In the genomic region with DNA sequence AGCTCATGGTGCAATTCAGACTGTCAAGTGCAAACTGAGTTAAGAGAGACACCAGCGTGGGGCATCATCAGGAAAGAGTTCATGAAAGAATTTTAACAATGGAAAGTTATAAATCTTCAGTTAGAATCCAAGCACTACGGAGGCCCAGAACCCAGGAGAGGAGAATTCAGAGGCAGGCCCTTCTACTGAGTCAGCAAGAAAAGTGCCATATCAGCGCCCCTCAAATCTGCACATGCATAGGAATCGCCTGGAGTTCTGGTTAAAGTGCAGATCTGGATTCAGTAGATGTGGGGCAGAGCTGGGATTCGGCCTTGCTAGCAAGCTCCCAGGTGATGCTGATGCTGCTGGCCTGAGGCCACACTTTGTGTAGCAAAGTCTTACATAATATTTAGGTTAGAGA, we compare ENCODE assay signal across 1 cellular context.
TF ChIP-seq lines count a peak whose summit lies in the region.

No MANE protein-coding gene starts in this region.

TF ChIP-seq in HepG2, 621 proteins besides CTCF, POLR2A, EP300 and RAD21:
- no peak for TF ChIP-seq RAD51 (IDR thresholded peaks at IDR 0.05; ENCODE audit: borderline replicate concordance)
- TF ChIP-seq, protein P1, sequence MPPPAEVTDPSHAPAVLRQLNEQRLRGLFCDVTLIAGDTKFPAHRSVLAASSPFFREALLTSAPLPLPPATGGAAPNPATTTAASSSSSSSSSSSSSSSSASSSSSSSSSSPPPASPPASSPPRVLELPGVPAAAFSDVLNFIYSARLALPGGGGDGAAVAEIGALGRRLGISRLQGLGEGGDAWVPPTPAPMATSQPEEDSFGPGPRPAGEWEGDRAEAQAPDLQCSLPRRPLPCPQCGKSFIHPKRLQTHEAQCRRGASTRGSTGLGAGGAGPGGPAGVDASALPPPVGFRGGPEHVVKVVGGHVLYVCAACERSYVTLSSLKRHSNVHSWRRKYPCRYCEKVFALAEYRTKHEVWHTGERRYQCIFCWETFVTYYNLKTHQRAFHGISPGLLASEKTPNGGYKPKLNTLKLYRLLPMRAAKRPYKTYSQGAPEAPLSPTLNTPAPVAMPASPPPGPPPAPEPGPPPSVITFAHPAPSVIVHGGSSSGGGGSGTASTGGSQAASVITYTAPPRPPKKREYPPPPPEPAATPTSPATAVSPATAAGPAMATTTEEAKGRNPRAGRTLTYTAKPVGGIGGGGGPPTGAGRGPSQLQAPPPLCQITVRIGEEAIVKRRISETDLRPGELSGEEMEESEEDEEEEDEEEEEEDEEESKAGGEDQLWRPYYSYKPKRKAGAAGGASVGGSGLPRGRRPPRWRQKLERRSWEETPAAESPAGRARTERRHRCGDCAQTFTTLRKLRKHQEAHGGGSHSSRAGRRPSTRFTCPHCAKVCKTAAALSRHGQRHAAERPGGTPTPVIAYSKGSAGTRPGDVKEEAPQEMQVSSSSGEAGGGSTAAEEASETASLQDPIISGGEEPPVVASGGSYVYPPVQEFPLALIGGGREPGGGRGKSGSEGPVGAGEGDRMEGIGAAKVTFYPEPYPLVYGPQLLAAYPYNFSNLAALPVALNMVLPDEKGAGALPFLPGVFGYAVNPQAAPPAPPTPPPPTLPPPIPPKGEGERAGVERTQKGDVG (CRISPR knock-in tag; IDR thresholded peaks at IDR 0.05; ENCODE audit: borderline replicate concordance): no peak
- TF ChIP-seq MAFF (IDR thresholded peaks at IDR 0.05; ENCODE audit: low read depth, low read length): peak; percentile 82
- no peak for TF ChIP-seq MXI1 (IDR thresholded peaks at IDR 0.05; ENCODE audit: borderline replicate concordance, low read depth, low read length)
- TF ChIP-seq MAFK (conservative IDR thresholded peaks at IDR 0.05 in 1 of 2, IDR thresholded peaks at IDR 0.05 in 1 of 2; ENCODE audit: low read length in 2 of 2): peak; percentile 67 to 86
- TF ChIP-seq, protein P2, sequence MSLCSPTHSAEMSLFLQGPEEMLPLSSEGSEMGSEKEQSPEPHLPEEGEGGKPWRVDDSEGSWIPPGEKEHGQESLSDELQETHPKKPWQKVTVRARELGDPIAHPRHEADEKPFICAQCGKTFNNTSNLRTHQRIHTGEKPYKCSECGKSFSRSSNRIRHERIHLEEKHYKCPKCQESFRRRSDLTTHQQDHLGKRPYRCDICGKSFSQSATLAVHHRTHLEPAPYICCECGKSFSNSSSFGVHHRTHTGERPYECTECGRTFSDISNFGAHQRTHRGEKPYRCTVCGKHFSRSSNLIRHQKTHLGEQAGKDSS (CRISPR knock-in tag; IDR thresholded peaks at IDR 0.05; ENCODE audit: borderline replicate concordance, low read depth): no peak
